11 cellular contexts compared by ENCODE assay signal in the genomic region with DNA sequence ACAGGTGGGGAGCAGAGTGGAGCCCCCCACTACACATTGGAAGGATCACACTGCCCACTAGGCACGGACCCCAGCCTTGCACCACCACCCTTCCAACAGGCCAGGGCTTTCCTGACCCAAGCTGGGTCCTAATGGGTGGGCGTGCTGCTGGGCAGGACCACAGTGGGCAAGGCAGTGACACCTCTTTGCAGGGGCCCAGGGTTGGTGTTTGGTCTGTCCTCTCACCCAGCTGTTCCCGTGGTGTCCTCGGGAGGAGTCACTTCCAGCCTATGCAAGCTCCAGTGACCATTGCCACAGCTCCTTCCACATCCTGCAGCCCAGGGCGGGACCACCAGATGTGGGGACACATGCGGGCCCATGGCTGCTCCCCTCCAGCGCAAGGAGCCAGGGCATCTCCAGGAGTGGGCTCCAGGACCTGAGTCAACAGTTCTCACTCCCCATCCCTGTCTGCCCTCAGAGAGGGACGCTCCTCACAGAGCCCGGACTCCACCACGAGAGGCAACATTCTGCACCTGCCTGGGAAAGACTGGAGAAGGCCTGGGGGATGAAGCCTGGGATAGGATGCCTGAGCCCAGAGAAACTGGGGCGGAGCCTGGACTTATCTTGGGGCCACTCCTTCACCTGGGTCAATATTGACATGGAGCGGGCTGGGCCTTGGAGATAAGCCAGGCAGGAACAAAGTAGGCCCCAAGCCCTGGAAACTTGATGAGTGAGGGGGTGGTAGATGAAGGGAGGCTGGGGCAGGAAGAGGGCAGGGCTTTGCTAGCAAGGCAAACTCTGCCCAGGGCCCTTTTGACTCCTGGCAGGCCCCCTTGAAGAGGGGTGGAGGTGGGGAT. TPM values are rescaled to one million over a fixed set of nuclear protein-coding genes. Genes with fewer than 3 reads are reported as not detected.
DNase-seq lines count a peak whose midpoint lies in the region; ATAC-seq and TF ChIP-seq lines count a peak whose summit lies in the region.
"Had no signal": no experiment of that assay in that cellular context is flagged by ENCODE, and none has a peak within 500 bp of the region (broad histone marks: within the 10 kb centered on the region; RNA-seq: fewer than 3 reads in every experiment).

No MANE protein-coding gene starts in this region.

- no peaks in the 10 kb centered on the region for H4K20me1 ChIP-seq in BLaER1
- H4K20me1 ChIP-seq in DND-41 (ENCODE audit: insufficient read depth, low read length), result no peaks in the 10 kb centered on the region

- TF ChIP-seq POLR2A in body of pancreas (IDR thresholded peaks at IDR 0.05), result peak in 2 of 3 donors; percentile 24 to 38

- no peaks in the 10 kb centered on the region for H3K79me2 ChIP-seq in DND-41 (ENCODE audit: insufficient read depth, low read length)

- ATAC-seq in DND-41 (ENCODE audit: insufficient read depth, low read depth), result peak; percentile 30; the same call in 1 of the 3 replicates
- ATAC-seq in body of pancreas, result peak; percentile 92
- peak; percentile 80 for ATAC-seq in mucosa of descending colon
- ATAC-seq in HG03159 (IDR thresholded peaks at IDR 0.05; ENCODE audit: unreplicated experiment), result no peak

- H3K4me1 ChIP-seq in BLaER1 (peaks cover 64% of the 10 kb centered on the region), DND-41 (ENCODE audit: insufficient read depth, low read length) (no peaks in the 10 kb centered on the region), body of pancreas (peaks cover 34% of the 10 kb centered on the region), mucosa of descending colon (ENCODE audit: low read depth) (peaks cover 31% of the 10 kb centered on the region)

- H2AFZ ChIP-seq in DND-41 (ENCODE audit: low read depth, low read length), result no peak overlapping the region

- DNase-seq in DND-41, result no peak
- DNase-seq in body of pancreas, result peak; percentile 94 to 98 (median 97)
- DNase-seq in mucosa of descending colon, result peak; percentile 92 to 97 (median 93)
- DNase-seq in NOMO-1 treated with dmso at 0.1 percent for 144 hours (lab: John Stamatoyannopoulos, UW; ENCODE audit: unreplicated experiment), result no peak
- DNase-seq in globus pallidus (ENCODE audit: low spot score), result no peak
- no peak for DNase-seq in NCI-H1048 (lab: John Stamatoyannopoulos, UW)
- DNase-seq: CD4-positive, CD25-positive, alpha-beta regulatory T cell; heart right ventricle; MG63 had no signal

- H3K36me3 ChIP-seq in BLaER1 (no peaks in the 10 kb centered on the region), DND-41 (ENCODE audit: insufficient read depth, low read length) (peaks cover 25% of the 10 kb centered on the region), body of pancreas (replicated peaks in 1 of 2; ENCODE audit: insufficient read depth in 1 of 2, low read depth in 2 of 2) (no peaks in the 10 kb centered on the region), mucosa of descending colon (ENCODE audit: low read depth) (no peaks in the 10 kb centered on the region)
- H3K36me3 ChIP-seq: MG63 had no signal

- TF ChIP-seq CTCF in DND-41 (IDR thresholded peaks at IDR 0.05; ENCODE audit: borderline replicate concordance, extremely low read depth, low read length, poor library complexity, severe bottlenecking) (no peak), body of pancreas (IDR thresholded peaks at IDR 0.05) (peak in 2 of 7 experiments; percentile 7), mucosa of descending colon (IDR thresholded peaks at IDR 0.05) (no peak)

- H3K27ac ChIP-seq in BLaER1 (peak overlapping the region; percentile 84), DND-41 (ENCODE audit: low read length) (no peak overlapping the region), body of pancreas (peak overlapping the region; percentile 70 to 85 (median 81))

- intact Hi-C loops in body of pancreas (cut with DNase I) (no loop called here), mucosa of descending colon (cut with DNase I, micrococcal nuclease) (no loop called here)

- H3K4me3 ChIP-seq in BLaER1 (no peak overlapping the region), DND-41 (ENCODE audit: low read depth in 1 of 2, low read length in 2 of 2) (no peak overlapping the region), body of pancreas (no peak overlapping the region), mucosa of descending colon (no peak overlapping the region)
- H3K4me3 ChIP-seq: heart right ventricle, MG63 had no signal

- peak overlapping the region; percentile 3; the same call in 1 of the 2 replicates for H3K4me2 ChIP-seq in BLaER1
- no peak overlapping the region for H3K4me2 ChIP-seq in DND-41 (ENCODE audit: insufficient read depth, low read length)

- H3K27me3 ChIP-seq in BLaER1 (no peaks in the 10 kb centered on the region), DND-41 (ENCODE audit: insufficient read depth, low read length, poor library complexity) (no peaks in the 10 kb centered on the region), body of pancreas (no peaks in the 10 kb centered on the region)
- H3K27me3 ChIP-seq: heart right ventricle, MG63 had no signal

- 38 to 41% methylated on average over 10 to 12 of the region's 12 CpGs for WGBS in body of pancreas, 2 donors

- H3K9ac ChIP-seq in BLaER1 (no peak overlapping the region), DND-41 (ENCODE audit: low read depth, low read length) (no peak overlapping the region)

- H3K9me3 ChIP-seq in BLaER1, result no peaks in the 10 kb centered on the region
- H3K9me3 ChIP-seq in DND-41 (ENCODE audit: insufficient read depth, low read length, severe bottlenecking), result no peaks in the 10 kb centered on the region
- no peaks in the 10 kb centered on the region for H3K9me3 ChIP-seq in body of pancreas
- H3K9me3 ChIP-seq in mucosa of descending colon, result no peaks in the 10 kb centered on the region
- H3K9me3 ChIP-seq: heart right ventricle, MG63 had no signal

RNA-seq across cellular contexts. Expression of a gene that starts 3.9 kb away (rescaled TPM):
- total RNA-seq in body of pancreas, result 10 to 100 TPM in 1 of 2 donors, 1 to 10 TPM in 1; 3.6 to 10.4 TPM
- 100 to 1,000 TPM in 2 of 3 donors, 10 to 100 TPM in 1; 69.7 to 197 (median 150) TPM for total RNA-seq in mucosa of descending colon

RNA-seq across cellular contexts. Expression of a gene that starts 42.7 kb away (rescaled TPM):
- total RNA-seq in body of pancreas (10 to 100 TPM in 1 of 2 donors, 1 to 10 TPM in 1; 7.9 to 12.2 TPM), mucosa of descending colon (100 to 1,000 TPM in 1 of 3 donors, 10 to 100 TPM in 2; 38.2 to 113 (median 66.5) TPM)

RNA-seq across cellular contexts. Expression of a gene that starts 52.3 kb away (rescaled TPM):
- total RNA-seq in body of pancreas (1 to 10 TPM in 1 of 2 donors, under 1 TPM in 1; 0.78 to 1.3 TPM), mucosa of descending colon (1 to 10 TPM in 2 of 3 donors, under 1 TPM in 1; 0.73 to 1.7 (median 1.5) TPM)

Comparison
In these comparisons a context has a peak if more than half of its experiments do, and no peak if none do; other contexts are left out.
1. DNase-seq: peak in body of pancreas (4 of 4) and mucosa of descending colon (3 of 3); none in DND-41 (single experiment), NOMO-1 treated with dmso at 0.1 percent for 144 hours (single experiment), globus pallidus (single experiment) and NCI-H1048 (single experiment).
2. RNA of a gene that starts 3.9 kb away (total RNA-seq): 69.7 to 197 TPM in mucosa of descending colon; 3.6 to 10.4 TPM in body of pancreas; every median in the first group is over 4 times any median in the second.